19 cellular contexts compared by ENCODE assay signal in genomic region chr2:35651688-35652323, GRCh38.
A peak's percentile ranks its signal among the peaks of the same experiment; 100 is the strongest.
DNase-seq lines count a peak whose midpoint lies in the region; ATAC-seq and TF ChIP-seq lines count a peak whose summit lies in the region.
"Had no signal": no experiment of that assay in that cellular context is flagged by ENCODE, and none has a peak within 500 bp of the region (broad histone marks: within the 10 kb centered on the region; RNA-seq: fewer than 3 reads in every experiment).

No MANE protein-coding gene starts in this region.

- H3K4me1 ChIP-seq in mucosa of rectum (ENCODE audit: control insufficient read depth in 2 of 2, insufficient read depth in 2 of 2, low read length in 2 of 2) (peaks cover 0 to 2% of the 10 kb centered on the region in 2 donors), aorta (ENCODE audit: control insufficient read depth in 1 of 2, insufficient read depth in 2 of 2, low read length in 2 of 2) (no peaks in the 10 kb centered on the region)
- H3K4me1 ChIP-seq: BLaER1 treated with 17β-estradiol and CSF1 and Interleukin-3, amounts not matched to agents 10 nM and 100 nM had no signal

- H3K27me3 ChIP-seq in mucosa of rectum (ENCODE audit: control insufficient read depth in 2 of 2, insufficient read depth in 2 of 2, low read length in 2 of 2) (no peaks in the 10 kb centered on the region), aorta (ENCODE audit: control insufficient read depth in 1 of 2, insufficient read depth in 2 of 2, low read length in 1 of 2) (no peaks in the 10 kb centered on the region)
- H3K27me3 ChIP-seq: BLaER1 treated with 17β-estradiol and CSF1 and Interleukin-3, amounts not matched to agents 10 nM and 100 nM had no signal

- H3K36me3 ChIP-seq in mucosa of rectum (ENCODE audit: control insufficient read depth in 2 of 2, insufficient read depth in 2 of 2, low read length in 2 of 2) (no peaks in the 10 kb centered on the region), aorta (ENCODE audit: control insufficient read depth in 1 of 2, insufficient read depth in 2 of 2, low read length in 1 of 2) (no peaks in the 10 kb centered on the region)
- H3K36me3 ChIP-seq: BLaER1 treated with 17β-estradiol and CSF1 and Interleukin-3, amounts not matched to agents 10 nM and 100 nM had no signal

- H3K27ac ChIP-seq in VCaP (peak overlapping the region; percentile 72), mucosa of rectum (ENCODE audit: low read depth in 2 of 2, low read length in 2 of 2) (peak overlapping the region; percentile 46 to 48), aorta (ENCODE audit: low read depth in 1 of 2, low read length in 2 of 2) (no peak overlapping the region)
- H3K27ac ChIP-seq: BLaER1 treated with 17β-estradiol and CSF1 and Interleukin-3, amounts not matched to agents 10 nM and 100 nM had no signal

- DNase-seq in left colon, result no peak
- no peak for DNase-seq in NCI-H524 (lab: John Stamatoyannopoulos, UW)
- DNase-seq in HCEC 1CT, result no peak
- DNase-seq in cortex of kidney (lab: John Stamatoyannopoulos, UW), result no peak
- no peak for DNase-seq in aorta
- DNase-seq: CD8-positive, alpha-beta T cell; DND-41; H9; MV-4-11; NCI-H1105 treated with DMSO at 0.1 percent for 48 hours; NCI-H1694; NCI-H2081; NCI-H2171; NCI-H526; OCI-M1 had no signal

- WGBS in aorta, 2 donors, result 72 to 87% methylated on average over 2 of the region's 2 CpGs

- no peak for TF ChIP-seq CTCF in VCaP (conservative IDR thresholded peaks at IDR 0.05)

- intact Hi-C loops in left colon (cut with DNase I, micrococcal nuclease) (no loop called here), aorta (cut with DNase I) (no loop called here)

- H3K9me3 ChIP-seq in mucosa of rectum (ENCODE audit: control insufficient read depth in 2 of 2, low read length in 2 of 2), result no peaks in the 10 kb centered on the region
- H3K9me3 ChIP-seq in aorta (ENCODE audit: control insufficient read depth, low read length), result no peaks in the 10 kb centered on the region
- H3K9me3 ChIP-seq: BLaER1 treated with 17β-estradiol and CSF1 and Interleukin-3, amounts not matched to agents 10 nM and 100 nM had no signal

- no peak overlapping the region for H3K9ac ChIP-seq in mucosa of rectum (ENCODE audit: low read depth in 1 of 2, low read length in 2 of 2)
- H3K9ac ChIP-seq: BLaER1 treated with 17β-estradiol and CSF1 and Interleukin-3, amounts not matched to agents 10 nM and 100 nM had no signal

- H3K4me3 ChIP-seq in mucosa of rectum (ENCODE audit: low read length in 2 of 2), result no peak overlapping the region
- H3K4me3 ChIP-seq in aorta (ENCODE audit: low read length in 2 of 2), result no peak overlapping the region
- H3K4me3 ChIP-seq: BLaER1 treated with 17β-estradiol and CSF1 and Interleukin-3, amounts not matched to agents 10 nM and 100 nM; GM12878 had no signal

- ATAC-seq in left colon, result peak; percentile 94
- no peak for ATAC-seq in aorta (ENCODE audit: low FRiP score)
- ATAC-seq: CD8-positive, alpha-beta T cell; GM12878 had no signal

Comparison
In these comparisons a context has a peak if more than half of its experiments do, and no peak if none do; other contexts are left out.
1. H3K27ac ChIP-seq: peak in VCaP (single experiment) and mucosa of rectum (2 of 2); none in aorta (0 of 2).